2 cellular contexts compared by ENCODE assay signal in genomic region chr2:149989447-149990063, GRCh38.
TF ChIP-seq lines count a peak whose summit lies in the region.

No MANE protein-coding gene starts in this region.

TF ChIP-seq in SK-N-SH, 30 proteins besides CTCF, POLR2A, EP300 and RAD21 (continued from another document):
- TF ChIP-seq REST (IDR thresholded peaks at IDR 0.05; ENCODE audit: low read depth, low read length) (no peak), GATA2 (CRISPR knock-in tag; IDR thresholded peaks at IDR 0.05) (no peak), FOXM1 (IDR thresholded peaks at IDR 0.05; ENCODE audit: low read depth) (no peak), JUND (IDR thresholded peaks at IDR 0.05) (no peak)

TF ChIP-seq in SK-N-SH treated with all-trans-retinoic acid at 6 μM for 48 hours, 23 proteins besides CTCF, POLR2A, EP300 and RAD21 (continued from another document):
- TF ChIP-seq, protein P1, sequence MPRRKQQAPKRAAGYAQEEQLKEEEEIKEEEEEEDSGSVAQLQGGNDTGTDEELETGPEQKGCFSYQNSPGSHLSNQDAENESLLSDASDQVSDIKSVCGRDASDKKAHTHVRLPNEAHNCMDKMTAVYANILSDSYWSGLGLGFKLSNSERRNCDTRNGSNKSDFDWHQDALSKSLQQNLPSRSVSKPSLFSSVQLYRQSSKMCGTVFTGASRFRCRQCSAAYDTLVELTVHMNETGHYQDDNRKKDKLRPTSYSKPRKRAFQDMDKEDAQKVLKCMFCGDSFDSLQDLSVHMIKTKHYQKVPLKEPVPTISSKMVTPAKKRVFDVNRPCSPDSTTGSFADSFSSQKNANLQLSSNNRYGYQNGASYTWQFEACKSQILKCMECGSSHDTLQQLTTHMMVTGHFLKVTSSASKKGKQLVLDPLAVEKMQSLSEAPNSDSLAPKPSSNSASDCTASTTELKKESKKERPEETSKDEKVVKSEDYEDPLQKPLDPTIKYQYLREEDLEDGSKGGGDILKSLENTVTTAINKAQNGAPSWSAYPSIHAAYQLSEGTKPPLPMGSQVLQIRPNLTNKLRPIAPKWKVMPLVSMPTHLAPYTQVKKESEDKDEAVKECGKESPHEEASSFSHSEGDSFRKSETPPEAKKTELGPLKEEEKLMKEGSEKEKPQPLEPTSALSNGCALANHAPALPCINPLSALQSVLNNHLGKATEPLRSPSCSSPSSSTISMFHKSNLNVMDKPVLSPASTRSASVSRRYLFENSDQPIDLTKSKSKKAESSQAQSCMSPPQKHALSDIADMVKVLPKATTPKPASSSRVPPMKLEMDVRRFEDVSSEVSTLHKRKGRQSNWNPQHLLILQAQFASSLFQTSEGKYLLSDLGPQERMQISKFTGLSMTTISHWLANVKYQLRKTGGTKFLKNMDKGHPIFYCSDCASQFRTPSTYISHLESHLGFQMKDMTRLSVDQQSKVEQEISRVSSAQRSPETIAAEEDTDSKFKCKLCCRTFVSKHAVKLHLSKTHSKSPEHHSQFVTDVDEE (CRISPR knock-in tag; IDR thresholded peaks at IDR 0.05): no peak
- TF ChIP-seq PPARA (CRISPR knock-in tag; IDR thresholded peaks at IDR 0.05; ENCODE audit: borderline replicate concordance): no peak
- TF ChIP-seq, protein P2, sequence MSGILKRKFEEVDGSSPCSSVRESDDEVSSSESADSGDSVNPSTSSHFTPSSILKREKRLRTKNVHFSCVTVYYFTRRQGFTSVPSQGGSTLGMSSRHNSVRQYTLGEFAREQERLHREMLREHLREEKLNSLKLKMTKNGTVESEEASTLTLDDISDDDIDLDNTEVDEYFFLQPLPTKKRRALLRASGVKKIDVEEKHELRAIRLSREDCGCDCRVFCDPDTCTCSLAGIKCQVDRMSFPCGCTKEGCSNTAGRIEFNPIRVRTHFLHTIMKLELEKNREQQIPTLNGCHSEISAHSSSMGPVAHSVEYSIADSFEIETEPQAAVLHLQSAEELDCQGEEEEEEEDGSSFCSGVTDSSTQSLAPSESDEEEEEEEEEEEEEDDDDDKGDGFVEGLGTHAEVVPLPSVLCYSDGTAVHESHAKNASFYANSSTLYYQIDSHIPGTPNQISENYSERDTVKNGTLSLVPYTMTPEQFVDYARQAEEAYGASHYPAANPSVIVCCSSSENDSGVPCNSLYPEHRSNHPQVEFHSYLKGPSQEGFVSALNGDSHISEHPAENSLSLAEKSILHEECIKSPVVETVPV (CRISPR knock-in tag; IDR thresholded peaks at IDR 0.05): no peak
- no peak for TF ChIP-seq ESRRG (CRISPR knock-in tag; IDR thresholded peaks at IDR 0.05)
- TF ChIP-seq TCF4 (CRISPR knock-in tag; IDR thresholded peaks at IDR 0.05; ENCODE audit: borderline replicate concordance): no peak
